ENCODE assay signal across 13 cellular contexts in the genomic region with DNA sequence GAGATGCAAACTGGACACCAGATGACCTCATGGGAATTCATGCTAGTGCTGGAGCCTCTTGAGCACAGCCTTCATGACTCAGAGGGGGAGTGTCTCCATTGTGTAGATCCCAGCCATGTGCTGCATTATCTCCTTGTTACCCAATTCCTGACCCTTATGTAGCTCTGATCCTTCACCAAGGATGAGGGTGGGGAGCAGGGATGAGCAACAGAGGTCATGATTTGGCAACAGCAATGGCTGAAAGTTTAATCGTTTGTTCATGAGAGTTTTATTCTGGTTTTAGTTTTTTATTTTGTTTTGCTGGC. TPM values are rescaled to one million over a fixed set of nuclear protein-coding genes. Genes with fewer than 3 reads are reported as not detected.
DNase-seq lines count a peak whose midpoint lies in the region; FAIRE-seq and TF ChIP-seq lines count a peak whose summit lies in the region.
"Had no signal": no experiment of that assay in that cellular context is flagged by ENCODE, and none has a peak within 500 bp of the region (broad histone marks: within the 10 kb centered on the region; RNA-seq: fewer than 3 reads in every experiment).

No MANE protein-coding gene starts in this region.

- no peaks in the 10 kb centered on the region for H3K36me3 Mint-ChIP-seq in activated T-helper 1 cell treated with anti-CD3 and anti-CD28 coated beads, Interleukin-12 subunit alpha, Interleukin-12 subunit beta, Interleukin-2, Interleukin-4 antibody, amounts not matched to agents 30 ng/mL and 10 ng/mL and 1 ng/mL, durations not matched to agents 14 hours and 24 hours and 36 hours (ENCODE audit: low read depth)

- DNase-seq in AG09319 (ENCODE audit: extremely low read depth, low read depth) (peak; percentile 86), HTR-8/SVneo (ENCODE audit: insufficient read length, low spot score) (peak; percentile 94), amniotic epithelial cell (ENCODE audit: low read depth) (peak; percentile 100), kidney tubule cell (ENCODE audit: low spot score) (peak; percentile 84), GM20000 (ENCODE audit: low spot score) (no peak), putamen (ENCODE audit: low spot score) (no peak), G401 (ENCODE audit: low spot score) (no peak)
- DNase-seq in activated T-helper 1 cell treated with anti-CD3 and anti-CD28 coated beads, Interleukin-12 subunit alpha, Interleukin-12 subunit beta, Interleukin-2, Interleukin-4 antibody, amounts not matched to agents 30 ng/mL and 10 ng/mL and 1 ng/mL, durations not matched to agents 14 hours and 24 hours and 36 hours (ENCODE audit: low spot score): no peak
- DNase-seq: DMS79, NCI-H1092, psoas muscle, Right ventricle myocardium superior had no signal

- TF ChIP-seq CTCF in AG09319 (IDR thresholded peaks at IDR 0.05; ENCODE audit: low read depth, low read length): no peak
- no peak for TF ChIP-seq CTCF in GM20000 (IDR thresholded peaks at IDR 0.05; ENCODE audit: extremely low read depth, missing control alignments)

- H3K4me1 Mint-ChIP-seq in activated T-helper 1 cell treated with anti-CD3 and anti-CD28 coated beads, Interleukin-12 subunit alpha, Interleukin-12 subunit beta, Interleukin-2, Interleukin-4 antibody, amounts not matched to agents 30 ng/mL and 10 ng/mL and 1 ng/mL, durations not matched to agents 14 hours and 24 hours and 36 hours (ENCODE audit: low read depth): no peaks in the 10 kb centered on the region

- no peaks in the 10 kb centered on the region for H3K9me3 Mint-ChIP-seq in activated T-helper 1 cell treated with anti-CD3 and anti-CD28 coated beads, Interleukin-12 subunit alpha, Interleukin-12 subunit beta, Interleukin-2, Interleukin-4 antibody, amounts not matched to agents 30 ng/mL and 10 ng/mL and 1 ng/mL, durations not matched to agents 14 hours and 24 hours and 36 hours

- peak; percentile 86 for FAIRE-seq in HTR-8/SVneo (lab: Jason Lieb, UNC)

- H3K27ac Mint-ChIP-seq in activated T-helper 1 cell treated with anti-CD3 and anti-CD28 coated beads, Interleukin-12 subunit alpha, Interleukin-12 subunit beta, Interleukin-2, Interleukin-4 antibody, amounts not matched to agents 30 ng/mL and 10 ng/mL and 1 ng/mL, durations not matched to agents 14 hours and 24 hours and 36 hours: no peak overlapping the region

- no peak overlapping the region for H3K4me3 Mint-ChIP-seq in activated T-helper 1 cell treated with anti-CD3 and anti-CD28 coated beads, Interleukin-12 subunit alpha, Interleukin-12 subunit beta, Interleukin-2, Interleukin-4 antibody, amounts not matched to agents 30 ng/mL and 10 ng/mL and 1 ng/mL, durations not matched to agents 14 hours and 24 hours and 36 hours

- in situ Hi-C loops in G401 (cut with HindIII; ENCODE audit: low sequenced_read_pairs): no loop called here

- intact Hi-C loops in activated T-helper 1 cell treated with anti-CD3 and anti-CD28 coated beads, Interleukin-12 subunit alpha, Interleukin-12 subunit beta, Interleukin-2, Interleukin-4 antibody, amounts not matched to agents 30 ng/mL and 10 ng/mL and 1 ng/mL, durations not matched to agents 14 hours and 24 hours and 36 hours (cut with micrococcal nuclease): no loop called here

- peaks cover 2% of the 10 kb centered on the region for H3K27me3 Mint-ChIP-seq in activated T-helper 1 cell treated with anti-CD3 and anti-CD28 coated beads, Interleukin-12 subunit alpha, Interleukin-12 subunit beta, Interleukin-2, Interleukin-4 antibody, amounts not matched to agents 30 ng/mL and 10 ng/mL and 1 ng/mL, durations not matched to agents 14 hours and 24 hours and 36 hours (ENCODE audit: insufficient read depth)

RNA-seq across cellular contexts. Expression of a gene that starts 9.5 kb away (rescaled TPM):
- total RNA-seq in activated T-helper 1 cell treated with anti-CD3 and anti-CD28 coated beads, Interleukin-12 subunit alpha, Interleukin-12 subunit beta, Interleukin-2, Interleukin-4 antibody, amounts not matched to agents 30 ng/mL and 10 ng/mL and 1 ng/mL, durations not matched to agents 14 hours and 24 hours and 36 hours: not detected in 2 replicates
- total RNA-seq in G401 (2014; rRNA removed; shearing (Covaris generic)): not detected in 2 replicates
- total RNA-seq: activated CD8-positive, alpha-beta memory T cell treated with anti-CD3 and anti-CD28 coated beads for 36 hours; Right ventricle myocardium superior had no signal

RNA-seq across cellular contexts. Expression of a gene that starts 41.8 kb away (rescaled TPM):
- total RNA-seq in activated T-helper 1 cell treated with anti-CD3 and anti-CD28 coated beads, Interleukin-12 subunit alpha, Interleukin-12 subunit beta, Interleukin-2, Interleukin-4 antibody, amounts not matched to agents 30 ng/mL and 10 ng/mL and 1 ng/mL, durations not matched to agents 14 hours and 24 hours and 36 hours: not detected in 2 replicates
- not detected in 2 replicates for total RNA-seq in G401 (2014; rRNA removed; shearing (Covaris generic))
- total RNA-seq: activated CD8-positive, alpha-beta memory T cell treated with anti-CD3 and anti-CD28 coated beads for 36 hours had no signal

Comparison
In these comparisons a context has a peak if more than half of its experiments do, and no peak if none do; other contexts are left out.
1. DNase-seq: peak in AG09319 (single experiment), HTR-8/SVneo (single experiment), amniotic epithelial cell (single experiment) and kidney tubule cell (single experiment); none in GM20000 (single experiment), putamen (single experiment), activated T-helper 1 cell treated with anti-CD3 and anti-CD28 coated beads, Interleukin-12 subunit alpha, Interleukin-12 subunit beta, Interleukin-2, Interleukin-4 antibody, amounts not matched to agents 30 ng/mL and 10 ng/mL and 1 ng/mL, durations not matched to agents 14 hours and 24 hours and 36 hours (single experiment) and G401 (single experiment).